Comparison of ENCODE assay signal across 8 cellular contexts in the genomic region with DNA sequence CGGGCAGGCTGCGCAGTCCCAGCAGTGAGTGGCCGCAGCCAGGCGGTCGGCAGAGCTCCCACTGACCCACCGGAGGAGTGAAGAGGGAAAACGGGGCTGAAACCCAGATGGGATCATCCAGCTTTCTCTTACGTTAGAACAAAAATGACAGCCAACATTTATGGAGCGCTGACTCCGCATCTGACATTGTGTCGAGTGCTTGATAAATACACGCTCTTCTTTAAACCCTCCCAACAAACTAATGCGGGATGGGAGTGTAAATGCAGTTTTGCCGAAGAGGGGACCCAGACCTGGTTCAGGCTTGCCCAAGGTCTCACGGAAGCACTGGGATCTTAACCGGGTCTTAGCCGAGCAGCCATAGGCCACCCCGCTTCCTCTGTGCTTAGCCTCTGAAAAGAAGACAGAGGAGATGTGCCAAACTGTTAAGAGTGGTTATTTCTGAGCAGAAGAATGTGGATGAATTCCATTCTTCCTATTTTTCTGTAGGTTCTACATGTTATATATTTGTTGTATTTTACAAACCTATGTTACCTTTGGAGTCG. TPM values are rescaled to one million over a fixed set of nuclear protein-coding genes. Genes with fewer than 3 reads are reported as not detected.
A peak's percentile ranks its signal among the peaks of the same experiment; 100 is the strongest.
DNase-seq lines count a peak whose midpoint lies in the region; ATAC-seq and TF ChIP-seq lines count a peak whose summit lies in the region.

No MANE protein-coding gene starts in this region.

- H3K27ac Mint-ChIP-seq in activated B cell treated with CpG ODN at 0.5 μM for 24 hours: no peak overlapping the region

- peaks cover 81% of the 10 kb centered on the region for H3K27me3 ChIP-seq in HCT116 (ENCODE audit: insufficient read depth, low read length)
- H3K27me3 ChIP-seq in iPS-18a (ENCODE audit: control insufficient read depth, insufficient read depth, low read length): peaks cover 63% of the 10 kb centered on the region
- H3K27me3 ChIP-seq in spleen (replicated peaks in 1 of 7): peaks cover 0 to 83% (median 43%) of the 10 kb centered on the region in 7 donors

- H4K20me1 ChIP-seq in HCT116 (ENCODE audit: insufficient read depth): no peaks in the 10 kb centered on the region

- peaks cover 40 to 87% of the 10 kb centered on the region in 2 experiments for H3K4me1 ChIP-seq in HCT116 (ENCODE audit: control insufficient read depth in 1 of 2, insufficient read depth in 2 of 2, low read length in 2 of 2)
- peaks cover 16% of the 10 kb centered on the region for H3K4me1 ChIP-seq in iPS-18a (ENCODE audit: control insufficient read depth, low read depth, low read length)
- peaks cover 8 to 55% (median 36%) of the 10 kb centered on the region in 6 donors for H3K4me1 ChIP-seq in spleen

- BruUV-seq in HCT116 (replicated peaks; lab: Mats Ljungman, UMichigan): no TSS peak

- ATAC-seq in HCT116 (no peak; the same call in 1 of the 2 replicates), activated B cell treated with CpG ODN at 0.5 μM for 24 hours (ENCODE audit: low read depth) (no peak), GM19328 (IDR thresholded peaks at IDR 0.05; ENCODE audit: unreplicated experiment) (no peak)

- H3K9ac ChIP-seq in HCT116 (ENCODE audit: low read length): peak overlapping the region; percentile 66
- H3K9ac ChIP-seq in iPS-18a (ENCODE audit: low read length): no peak overlapping the region

- H3K36me3 Mint-ChIP-seq in activated B cell treated with CpG ODN at 0.5 μM for 24 hours (ENCODE audit: low read depth): no peaks in the 10 kb centered on the region

- H3K9me2 ChIP-seq in HCT116 (ENCODE audit: insufficient read depth): no peaks in the 10 kb centered on the region

- POLR2A ChIA-PET in HCT116 (lab: Charles Lee) (interaction anchor here (1.3 kb wide), 1 partner anchor 121 kb away, joined by 3 read pairs; no protein-coding TSS in a partner anchor), activated B cell treated with CpG ODN at 0.5 μM for 24 hours (lab: Charles Lee) (interaction anchor here (0.5 to 3.0 kb wide), 12 partner anchors 10 to 182 kb away, joined by 3 to 20 read pairs (median 4); no protein-coding TSS in a partner anchor)

- peak overlapping the region; percentile 92 for H3K4me2 ChIP-seq in HCT116 (ENCODE audit: low read length)

- H3K27ac ChIP-seq in HCT116 (ENCODE audit: low read depth, low read length): peak overlapping the region; percentile 61; the same call in 1 of the 2 replicates
- H3K27ac ChIP-seq in iPS-18a (ENCODE audit: low read length): no peak overlapping the region
- H3K27ac ChIP-seq in spleen: peak overlapping the region in 4 of 8 donors; percentile 27 to 79 (median 46)

- H3K4me1 Mint-ChIP-seq in activated B cell treated with CpG ODN at 0.5 μM for 24 hours: peaks cover 47% of the 10 kb centered on the region

- no peak overlapping the region for H2AFZ ChIP-seq in HCT116 (ENCODE audit: low read depth, low read length, poor library complexity, severe bottlenecking)

- DNase-seq in HCT116 (ENCODE audit: low read depth, low spot score) (no peak), activated B cell treated with CpG ODN at 0.5 μM for 24 hours (no peak), spleen (no peak), posterior vena cava (ENCODE audit: low spot score) (no peak), NCI-H1694 (lab: John Stamatoyannopoulos, UW) (no peak), DMS153 treated with DMSO at 0.1 percent for 48 hours (lab: John Stamatoyannopoulos, UW; ENCODE audit: unreplicated experiment) (no peak)

- intact Hi-C loops in HCT116 (cut with micrococcal nuclease) (loop anchor here (5.0 kb wide), 2 partner anchors 70 to 120 kb away; no protein-coding TSS in a partner anchor), activated B cell treated with CpG ODN at 0.5 μM for 24 hours (cut with micrococcal nuclease) (loop anchor here (2.0 to 5.0 kb wide), 4 partner anchors 50 to 135 kb away; partner anchors contain the start of gene IFNLR1), spleen (cut with DNase I; ENCODE audit: low total_unique reads) (no loop called here), posterior vena cava (cut with DNase I) (no loop called here)

- CTCF ChIA-PET in HCT116 (lab: Charles Lee) (interaction anchor here (0.9 to 1.9 kb wide), 5 partner anchors 119 to 124 kb away, joined by 3 to 13 read pairs (median 4); no protein-coding TSS in a partner anchor), activated B cell treated with CpG ODN at 0.5 μM for 24 hours (lab: Charles Lee) (interaction anchor here (0.7 to 3.3 kb wide), 5 partner anchors 47 to 172 kb away, joined by 3 to 20 read pairs (median 3); no protein-coding TSS in a partner anchor)

- peaks cover 35% of the 10 kb centered on the region for H3K27me3 Mint-ChIP-seq in activated B cell treated with CpG ODN at 0.5 μM for 24 hours

- TF ChIP-seq POLR2A in HCT116 (IDR thresholded peaks at IDR 0.05; ENCODE audit: borderline replicate concordance, extremely low read depth, insufficient read depth, insufficient read length) (no peak), spleen (IDR thresholded peaks at IDR 0.05) (no peak)

- H3K4me3 ChIP-seq in HCT116 (replicated peaks in 1 of 2; ENCODE audit: low read depth in 1 of 2, low read length in 2 of 2): peak overlapping the region; percentile 49 to 63
- peak overlapping the region; percentile 51 for H3K4me3 ChIP-seq in iPS-18a (ENCODE audit: low read length)
- peak overlapping the region; percentile 28 to 72 (median 46) for H3K4me3 ChIP-seq in spleen

- no peak for TF ChIP-seq CTCF in HCT116 (IDR thresholded peaks at IDR 0.05 in 2 of 3, conservative IDR thresholded peaks at IDR 0.05 in 1 of 3; ENCODE audit: borderline replicate concordance in 1 of 3, insufficient read depth in 1 of 3, low read depth in 2 of 3, low read length in 2 of 3)
- no peak for TF ChIP-seq CTCF in activated B cell treated with CpG ODN at 0.5 μM for 24 hours (IDR thresholded peaks at IDR 0.05)
- no peak for TF ChIP-seq CTCF in spleen (IDR thresholded peaks at IDR 0.05 in 8 of 11, conservative IDR thresholded peaks at IDR 0.05 in 3 of 11)

- no peaks in the 10 kb centered on the region for H3K9me3 Mint-ChIP-seq in activated B cell treated with CpG ODN at 0.5 μM for 24 hours

- WGBS in spleen, 5 donors: 32 to 42% (median 37%) methylated on average over 19 of the region's 19 CpGs

- TF ChIP-seq RAD21 in HCT116 (IDR thresholded peaks at IDR 0.05; ENCODE audit: low read depth): no peak

- H3K79me2 ChIP-seq in HCT116 (ENCODE audit: insufficient read depth, low read length): no peaks in the 10 kb centered on the region

- H3K36me3 ChIP-seq in HCT116 (ENCODE audit: control insufficient read depth in 1 of 2, insufficient read depth in 2 of 2, low read length in 2 of 2): no peaks in the 10 kb centered on the region
- H3K36me3 ChIP-seq in iPS-18a (ENCODE audit: control insufficient read depth, low read depth, low read length): no peaks in the 10 kb centered on the region
- no peaks in the 10 kb centered on the region for H3K36me3 ChIP-seq in spleen

- peak overlapping the region; percentile 83 for H3K4me3 Mint-ChIP-seq in activated B cell treated with CpG ODN at 0.5 μM for 24 hours

- RAD21 ChIA-PET in HCT116 (lab: Charles Lee; ENCODE audit: low non-redundant PET in 1 of 2, low total read pairs in 2 of 2, uncharacterized antibody in 2 of 2, unreplicated experiment in 2 of 2): interaction anchor here (0.9 to 1.5 kb wide), 2 partner anchors 69 to 120 kb away, joined by 3 read pairs; no protein-coding TSS in a partner anchor

- H3K9me3 ChIP-seq in HCT116 (ENCODE audit: control insufficient read depth in 1 of 2, insufficient read depth in 1 of 2, low read depth in 1 of 2, low read length in 2 of 2): no peaks in the 10 kb centered on the region
- H3K9me3 ChIP-seq in iPS-18a (ENCODE audit: control insufficient read depth, low read depth, low read length): no peaks in the 10 kb centered on the region
- no peaks in the 10 kb centered on the region for H3K9me3 ChIP-seq in spleen

TF ChIP-seq in HCT116, 20 proteins besides CTCF, POLR2A, EP300 and RAD21 (continues in another document):
- no peak for TF ChIP-seq CEBPB (IDR thresholded peaks at IDR 0.05; ENCODE audit: low read depth)
- no peak for TF ChIP-seq CBX3 (IDR thresholded peaks at IDR 0.05; ENCODE audit: low read depth)
- TF ChIP-seq MAX (IDR thresholded peaks at IDR 0.05): no peak
- no peak for TF ChIP-seq ELF1 (IDR thresholded peaks at IDR 0.05; ENCODE audit: borderline replicate concordance, low read depth)
- TF ChIP-seq, protein P1, sequence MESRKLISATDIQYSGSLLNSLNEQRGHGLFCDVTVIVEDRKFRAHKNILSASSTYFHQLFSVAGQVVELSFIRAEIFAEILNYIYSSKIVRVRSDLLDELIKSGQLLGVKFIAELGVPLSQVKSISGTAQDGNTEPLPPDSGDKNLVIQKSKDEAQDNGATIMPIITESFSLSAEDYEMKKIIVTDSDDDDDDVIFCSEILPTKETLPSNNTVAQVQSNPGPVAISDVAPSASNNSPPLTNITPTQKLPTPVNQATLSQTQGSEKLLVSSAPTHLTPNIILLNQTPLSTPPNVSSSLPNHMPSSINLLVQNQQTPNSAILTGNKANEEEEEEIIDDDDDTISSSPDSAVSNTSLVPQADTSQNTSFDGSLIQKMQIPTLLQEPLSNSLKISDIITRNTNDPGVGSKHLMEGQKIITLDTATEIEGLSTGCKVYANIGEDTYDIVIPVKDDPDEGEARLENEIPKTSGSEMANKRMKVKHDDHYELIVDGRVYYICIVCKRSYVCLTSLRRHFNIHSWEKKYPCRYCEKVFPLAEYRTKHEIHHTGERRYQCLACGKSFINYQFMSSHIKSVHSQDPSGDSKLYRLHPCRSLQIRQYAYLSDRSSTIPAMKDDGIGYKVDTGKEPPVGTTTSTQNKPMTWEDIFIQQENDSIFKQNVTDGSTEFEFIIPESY (IDR thresholded peaks at IDR 0.05; ENCODE audit: extremely low read depth, insufficient replicate concordance, low read length): no peak
- TF ChIP-seq FOSL1 (IDR thresholded peaks at IDR 0.05; ENCODE audit: low read depth): no peak
- no peak for TF ChIP-seq POLR2AphosphoS5 (IDR thresholded peaks at IDR 0.05; ENCODE audit: low read depth, low read length)
- TF ChIP-seq SIN3A (IDR thresholded peaks at IDR 0.05; ENCODE audit: low read depth): no peak
- no peak for TF ChIP-seq TCF7L2 (IDR thresholded peaks at IDR 0.05; ENCODE audit: borderline replicate concordance, extremely low read depth, insufficient read depth, insufficient read length)
- TF ChIP-seq SP1 (IDR thresholded peaks at IDR 0.05; ENCODE audit: low read depth): no peak
- no peak for TF ChIP-seq ZFX (IDR thresholded peaks at IDR 0.05)
- no peak for TF ChIP-seq YY1 (IDR thresholded peaks at IDR 0.05; ENCODE audit: extremely low read depth, insufficient replicate concordance, low read depth, low read length)

RNA-seq across cellular contexts. Expression of gene GRHL3, which starts 3.5 kb away (rescaled TPM):
- 1.0 TPM for total RNA-seq in HCT116 (2021; ENCODE audit: unreplicated experiment)
- polyA plus RNA-seq in HCT116 (2012): 1.9 and 2.2 TPM in 2 replicates
- total RNA-seq in activated B cell treated with CpG ODN at 0.5 μM for 24 hours: 0.64 and 0.78 TPM in 2 replicates
- not detected for total RNA-seq in spleen
- polyA plus RNA-seq in spleen: under 1 TPM in 2 of 3 donors, not detected in 1; 0.04 to 0.06 TPM
- total RNA-seq in posterior vena cava: under 1 TPM; 0.14 to 0.19 TPM

Comparison
In these comparisons a context has a peak if more than half of its experiments do, and no peak if none do; other contexts are left out.
1. intact Hi-C loops: an anchor here in HCT116 (5.0 kb wide) and activated B cell treated with CpG ODN at 0.5 μM for 24 hours (2.0 to 5.0 kb wide); none called in spleen and posterior vena cava.